Comparison of ENCODE assay signal across 9 cellular contexts in genomic region chr17:31313982-31314787, GRCh38. TPM values are rescaled to one million over a fixed set of nuclear protein-coding genes. Genes with fewer than 3 reads are reported as not detected.
DNase-seq lines count a peak whose midpoint lies in the region; TF ChIP-seq lines count a peak whose summit lies in the region.
"Had no signal": no experiment of that assay in that cellular context is flagged by ENCODE, and none has a peak within 500 bp of the region (broad histone marks: within the 10 kb centered on the region; RNA-seq: fewer than 3 reads in every experiment).

Gene EVI2B, minus strand, starts transcription at chr17:31314054. Its CDS starts 8,445 bp downstream, at chr17:31305609.

- peak; percentile 46 for DNase-seq in HFFc6
- DNase-seq in SKM-1 treated with dmso at 0.1 percent for 144 hours (lab: John Stamatoyannopoulos, UW; ENCODE audit: unreplicated experiment): peak; percentile 93
- DNase-seq in fibroblast of villous mesenchyme (ENCODE audit: low read depth): peak; percentile 78
- DNase-seq in tibial artery: no peak
- DNase-seq in caudate nucleus (lab: John Stamatoyannopoulos, UW): no peak
- DNase-seq in COR-L47 (lab: John Stamatoyannopoulos, UW): no peak
- no peak for DNase-seq in NCI-H82 treated with DMSO at 0.1 percent for 48 hours (lab: John Stamatoyannopoulos, UW; ENCODE audit: unreplicated experiment)

- TF ChIP-seq CTCF in HFFc6 (IDR thresholded peaks at IDR 0.05) (no peak), fibroblast of villous mesenchyme (IDR thresholded peaks at IDR 0.05; ENCODE audit: insufficient read depth, low read depth, low read length) (no peak), tibial artery (IDR thresholded peaks at IDR 0.05) (no peak)

- no peaks in the 10 kb centered on the region for H3K27me3 ChIP-seq in BLaER1 treated with 17β-estradiol and CSF1 and Interleukin-3, amounts not matched to agents 10 nM and 100 nM
- H3K27me3 ChIP-seq in tibial artery: no peaks in the 10 kb centered on the region

- H3K36me3 ChIP-seq in BLaER1 treated with 17β-estradiol and CSF1 and Interleukin-3, amounts not matched to agents 10 nM and 100 nM: peaks cover 0 to 55% (median 31%) of the 10 kb centered on the region in 11 experiments; a peak in 16 of 22 replicates
- H3K36me3 ChIP-seq in tibial artery: no peaks in the 10 kb centered on the region
- H3K36me3 ChIP-seq: HAP-1 had no signal

- H3K27ac ChIP-seq in BLaER1 treated with 17β-estradiol and CSF1 and Interleukin-3, amounts not matched to agents 10 nM and 100 nM: peak within 1 kb of the TSS; percentile 89 to 99 (median 96)
- no peak within 1 kb of the TSS for H3K27ac ChIP-seq in tibial artery
- H3K27ac ChIP-seq in caudate nucleus (ENCODE audit: low read depth, low read length): no peak within 1 kb of the TSS

- peak within 1 kb of the TSS; percentile 60 to 89 (median 66) for H3K4me3 ChIP-seq in BLaER1 treated with 17β-estradiol and CSF1 and Interleukin-3, amounts not matched to agents 10 nM and 100 nM
- H3K4me3 ChIP-seq in fibroblast of villous mesenchyme (ENCODE audit: low read depth, low read length) (no peak within 1 kb of the TSS), tibial artery (peak within 1 kb of the TSS; percentile 10 to 29)
- H3K4me3 ChIP-seq: HAP-1 had no signal

- peak within 1 kb of the TSS; percentile 23 to 98 (median 82); a peak in 20 of 22 replicates for H3K4me2 ChIP-seq in BLaER1 treated with 17β-estradiol and CSF1 and Interleukin-3, amounts not matched to agents 10 nM and 100 nM

- peaks cover 22% of the 10 kb centered on the region for H3K36me3 Mint-ChIP-seq in HFFc6 (ENCODE audit: low read depth)

- 0 out of 22 replicates have a peak, but pooled peaks cover 0 to under 1% (median 0%) of the 10 kb centered on the region in 11 experiments for H4K20me1 ChIP-seq in BLaER1 treated with 17β-estradiol and CSF1 and Interleukin-3, amounts not matched to agents 10 nM and 100 nM

- intact Hi-C loops in tibial artery (cut with DNase I; ENCODE audit: low total_unique reads): no loop called here

- H3K27me3 Mint-ChIP-seq in HFFc6 (ENCODE audit: insufficient read depth): no peaks in the 10 kb centered on the region

- peak within 1 kb of the TSS; percentile 74 for H3K27ac Mint-ChIP-seq in HFFc6

- H3K4me1 Mint-ChIP-seq in HFFc6 (ENCODE audit: low read depth): peaks cover 27% of the 10 kb centered on the region

- peaks cover 0 to 30% (median 12%) of the 10 kb centered on the region in 11 experiments; a peak in 15 of 22 replicates for H3K9me3 ChIP-seq in BLaER1 treated with 17β-estradiol and CSF1 and Interleukin-3, amounts not matched to agents 10 nM and 100 nM (replicated peaks in 1 of 11)
- H3K9me3 ChIP-seq in tibial artery: no peaks in the 10 kb centered on the region
- H3K9me3 ChIP-seq: HAP-1 had no signal

- peak within 1 kb of the TSS; percentile 60 for H3K4me3 Mint-ChIP-seq in HFFc6

- no peaks in the 10 kb centered on the region for H3K9me3 Mint-ChIP-seq in HFFc6

- peak within 1 kb of the TSS; percentile 76 to 93 (median 83) for H3K9ac ChIP-seq in BLaER1 treated with 17β-estradiol and CSF1 and Interleukin-3, amounts not matched to agents 10 nM and 100 nM

- peaks cover 28 to 69% (median 55%) of the 10 kb centered on the region in 10 experiments for H3K4me1 ChIP-seq in BLaER1 treated with 17β-estradiol and CSF1 and Interleukin-3, amounts not matched to agents 10 nM and 100 nM
- no peaks in the 10 kb centered on the region for H3K4me1 ChIP-seq in tibial artery

RNA-seq across cellular contexts. Expression of gene EVI2B, which starts in this region (rescaled TPM):
- 1 to 10 TPM in 4 of 6 experiments, under 1 TPM in 2; 0.33 to 2.0 (median 1.5) TPM for total RNA-seq in HFFc6 (2021; fragmentation: NEBNext Ultra II Directional; extraction: Animal tissue kit (Norgen Biotek cat#: 25700))
- under 0.01 TPM in 2 replicates for total RNA-seq in fibroblast of villous mesenchyme

Comparison
In these comparisons a context has a peak if more than half of its experiments do, and no peak if none do; other contexts are left out.
1. Peak in DNase-seq in fibroblast of villous mesenchyme; RNA of the gene not detected or under 1 TPM.
2. H3K27ac ChIP-seq: peak in BLaER1 treated with 17β-estradiol and CSF1 and Interleukin-3, amounts not matched to agents 10 nM and 100 nM (11 of 11); none in tibial artery (0 of 2) and caudate nucleus (single experiment).
3. DNase-seq: peak in HFFc6 (single experiment) and SKM-1 treated with dmso at 0.1 percent for 144 hours (single experiment); none in tibial artery (0 of 2), caudate nucleus (0 of 61), COR-L47 (single experiment) and NCI-H82 treated with DMSO at 0.1 percent for 48 hours (single experiment).